Comparison of ENCODE assay signal across 31 cellular contexts in the genomic region with DNA sequence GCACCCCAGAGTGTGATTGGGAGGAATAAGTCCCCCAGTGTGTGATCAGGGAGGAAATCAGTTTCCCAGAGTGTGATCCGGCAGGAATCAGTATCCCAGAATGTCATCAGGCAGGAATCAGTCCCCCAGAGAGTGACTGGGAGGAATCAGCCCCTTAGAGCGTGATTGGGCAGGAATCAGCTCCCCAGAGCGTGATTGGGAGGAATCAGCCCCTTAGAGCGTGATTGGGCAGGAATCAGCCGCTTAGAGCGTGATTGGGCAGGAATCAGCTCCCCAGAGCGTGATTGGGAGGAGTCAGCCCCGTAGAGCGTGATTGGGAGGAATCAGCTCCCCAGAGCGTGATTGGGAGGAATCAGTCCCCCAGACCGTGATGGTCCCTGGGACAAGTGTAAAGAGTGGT.
"Had no signal": no experiment of that assay in that cellular context is flagged by ENCODE, and none has a peak within 500 bp of the region (broad histone marks: within the 10 kb centered on the region; RNA-seq: fewer than 3 reads in every experiment).

No MANE protein-coding gene starts in this region.

- H3K27ac Mint-ChIP-seq: dendritic cell treated with granulocyte-macrophage colony-stimulating factor and Interleukin-4, amounts not matched to agents 40 ng/mL and 50 ng/mL, for 4 days; endodermal cell; naive thymus-derived CD4-positive, alpha-beta T cell; nephron; neural progenitor cell; type B pancreatic cell had no signal

- H3K9ac ChIP-seq: neural progenitor cell had no signal

- H3K4me3 ChIP-seq: esophagus muscularis mucosa, gastroesophageal sphincter, heart left ventricle, hepatocyte, left lung, neural progenitor cell, prostate gland, right atrium auricular region, smooth muscle cell, testis, tibial artery had no signal

- H3K9me3 Mint-ChIP-seq: dendritic cell treated with granulocyte-macrophage colony-stimulating factor and Interleukin-4, amounts not matched to agents 40 ng/mL and 50 ng/mL, for 4 days; nephron; neural progenitor cell; type B pancreatic cell had no signal

- H3K4me3 Mint-ChIP-seq: dendritic cell treated with granulocyte-macrophage colony-stimulating factor and Interleukin-4, amounts not matched to agents 40 ng/mL and 50 ng/mL, for 4 days; endodermal cell; naive thymus-derived CD4-positive, alpha-beta T cell; nephron; neural progenitor cell; type B pancreatic cell had no signal

- H3K4me1 Mint-ChIP-seq: naive thymus-derived CD4-positive, alpha-beta T cell had no signal

- H3K27me3 ChIP-seq: neural progenitor cell, right atrium auricular region, testis had no signal

- FAIRE-seq: colon, islet of Langerhans had no signal

- H3K36me3 Mint-ChIP-seq: naive thymus-derived CD4-positive, alpha-beta T cell; neural progenitor cell; type B pancreatic cell had no signal

- ATAC-seq: foreskin keratinocyte; gastroesophageal sphincter; heart left ventricle; left cardiac atrium; left lung; naive thymus-derived CD4-positive, alpha-beta T cell; sciatic nerve had no signal

- H3K4me1 ChIP-seq: foreskin keratinocyte, gastroesophageal sphincter, left lung, prostate gland, right atrium auricular region, tibial artery had no signal

- H3K27ac ChIP-seq: epithelial cell of prostate, esophagus muscularis mucosa, foreskin keratinocyte, gastroesophageal sphincter, hepatocyte, left lung, neural progenitor cell, prostate gland, right atrium auricular region, testis, tibial artery had no signal

- H3K79me2 ChIP-seq: hepatocyte had no signal

- H2AFZ ChIP-seq: hepatocyte, neural progenitor cell had no signal

- DNase-seq: effector CD8-positive, alpha-beta T cell; endodermal cell; foreskin keratinocyte; heart left ventricle; left cardiac atrium; left lung; mesenchymal stem cell; midbrain; naive thymus-derived CD4-positive, alpha-beta T cell; stimulated activated CD4-positive, alpha-beta T cell treated with anti-CD3 and anti-CD28 coated beads, Interleukin-12 subunit alpha, Interleukin-12 subunit beta, amount 100 ng/mL, for 4 hours; stimulated activated CD4-positive, alpha-beta T cell treated with anti-CD3 and anti-CD28 coated beads, Interleukin-1b, Interleukin-23, amount 100 ng/mL, for 48 hours; stimulated activated CD4-positive, alpha-beta T cell treated with anti-CD3 and anti-CD28 coated beads, Interleukin-4, amount 100 ng/mL, for 1 hour; stimulated activated CD8-positive, alpha-beta memory T cell treated with anti-CD3 and anti-CD28 coated beads, Interleukin-4, amount 100 ng/mL, for 48 hours; stimulated activated naive CD4-positive, alpha-beta T cell treated with Interleukin-2 at 50 U/mL for 16 hours; substantia nigra; testis; tibial artery had no signal

- H3K4me2 ChIP-seq: hepatocyte, neural progenitor cell, smooth muscle cell had no signal

- H3K9me3 ChIP-seq: esophagus muscularis mucosa, gastroesophageal sphincter, heart left ventricle, left lung, prostate gland, right atrium auricular region, testis, tibial artery had no signal

- H3K36me3 ChIP-seq: esophagus muscularis mucosa, gastroesophageal sphincter, heart left ventricle, left lung, neural progenitor cell, prostate gland, right atrium auricular region, tibial artery had no signal
